ENCODE assay signal across 34 cellular contexts in the genomic region with DNA sequence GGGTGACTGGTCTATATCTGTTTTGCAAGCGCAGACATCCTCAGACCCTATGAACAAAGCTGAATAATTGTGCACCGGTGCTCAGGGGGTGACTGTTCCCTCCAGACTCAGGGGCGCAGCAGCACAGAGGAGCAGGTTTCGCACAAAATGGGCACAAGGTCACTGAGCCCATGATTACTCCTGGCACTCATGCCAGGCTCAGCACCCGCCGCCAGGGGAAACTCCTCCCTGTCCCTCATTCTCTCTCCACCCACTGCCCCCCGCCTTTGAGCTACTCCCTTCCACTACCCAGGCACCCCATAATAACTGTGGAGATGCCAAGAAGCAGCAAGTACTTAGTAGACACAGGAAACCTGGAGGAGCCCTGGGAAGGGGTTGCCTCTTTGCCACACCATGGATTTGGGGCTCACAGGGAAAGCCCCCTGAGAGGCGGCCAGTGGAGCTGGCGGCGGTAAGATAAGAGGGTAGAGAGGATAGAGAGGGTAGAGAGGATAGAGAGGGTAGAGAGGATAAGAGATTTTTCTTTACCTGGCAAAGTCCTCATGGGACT.
"Had no signal": no experiment of that assay in that cellular context is flagged by ENCODE, and none has a peak within 500 bp of the region (broad histone marks: within the 10 kb centered on the region; RNA-seq: fewer than 3 reads in every experiment).

No MANE protein-coding gene starts in this region.

- H3K9me3 ChIP-seq: ascending aorta, breast epithelium had no signal

- ATAC-seq: activated CD8-positive, alpha-beta T cell treated with anti-CD3 and anti-CD28 coated beads for 36 hours; activated naive CD4-positive, alpha-beta T cell treated with anti-CD3 and anti-CD28 coated beads, Interleukin-2, amount 50 U/mL, for 72 hours; activated T-cell treated with anti-CD3 and anti-CD28 coated beads, Interleukin-2, amount 50 U/mL, for 4 hours; activated T-cell treated with anti-CD3 and anti-CD28 coated beads, Interleukin-2, amount 50 U/mL, for 72 hours; activated T-helper 17 cell treated with anti-CD3 and anti-CD28 coated beads, Interleukin-2, amount 50 U/mL, for 72 hours had no signal

- H3K9me3 Mint-ChIP-seq: activated B cell treated with CpG ODN at 0.5 μM for 24 hours; activated CD4-positive, alpha-beta memory T cell treated with anti-CD3 and anti-CD28 coated beads for 36 hours; activated CD4-positive, alpha-beta T cell treated with anti-CD3 and anti-CD28 coated beads, Interleukin-2, amount 10 ng/mL, durations not matched to agents 24 days and 14 days; activated CD8-positive, alpha-beta T cell treated with anti-CD3 and anti-CD28 coated beads for 36 hours; activated naive CD4-positive, alpha-beta T cell treated with anti-CD3 and anti-CD28 coated beads for 36 hours; activated naive CD4-positive, alpha-beta T cell treated with anti-CD3 and anti-CD28 coated beads, Interleukin-2, amount 50 U/mL, for 72 hours; activated naive CD8-positive, alpha-beta T cell treated with anti-CD3 and anti-CD28 coated beads for 36 hours; activated T-cell treated with anti-CD3 and anti-CD28 coated beads, Interleukin-2, amount 50 U/mL, for 4 hours; activated T-cell treated with anti-CD3 and anti-CD28 coated beads, Interleukin-2, amount 50 U/mL, for 72 hours; activated T-helper 1 cell treated with anti-CD3 and anti-CD28 coated beads, Interleukin-12 subunit alpha, Interleukin-12 subunit beta, Interleukin-2, Interleukin-4 antibody, amounts not matched to agents 30 ng/mL and 10 ng/mL and 1 ng/mL, durations not matched to agents 14 hours and 24 hours and 36 hours; activated T-helper 17 cell treated with anti-CD3 and anti-CD28 coated beads, Interleukin-2, amount 50 U/mL, for 72 hours; T-helper 1 cell treated with Interleukin-12 subunit alpha and Interleukin-12 subunit beta and Interleukin-4 antibody, amounts not matched to agents 30 μg/mL and 1 μg/mL, for 36 hours; T-helper 2 cell treated with Interferon-gamma antibody and Interleukin-4, amounts not matched to agents 5 μg/mL and 100 μg/mL, for 36 hours had no signal

- H3K27me3 ChIP-seq: ascending aorta, brain microvascular endothelial cell, breast epithelium had no signal

- H3K4me1 Mint-ChIP-seq: activated B cell treated with CpG ODN at 0.5 μM for 24 hours; activated CD4-positive, alpha-beta T cell treated with anti-CD3 and anti-CD28 coated beads, Interleukin-2, amount 10 ng/mL, durations not matched to agents 24 days and 14 days; activated naive CD8-positive, alpha-beta T cell treated with anti-CD3 and anti-CD28 coated beads for 36 hours; activated T-helper 17 cell treated with anti-CD3 and anti-CD28 coated beads, Interleukin-2, amount 50 U/mL, for 72 hours had no signal

- H3K27ac ChIP-seq: ascending aorta, brain microvascular endothelial cell, breast epithelium, VCaP had no signal

- H3K4me1 ChIP-seq: ascending aorta, breast epithelium had no signal

- H3K27ac Mint-ChIP-seq: activated B cell treated with CpG ODN at 0.5 μM for 24 hours; activated CD4-positive, alpha-beta memory T cell treated with anti-CD3 and anti-CD28 coated beads for 36 hours; activated CD4-positive, alpha-beta T cell treated with anti-CD3 and anti-CD28 coated beads, Interleukin-2, amount 10 ng/mL, durations not matched to agents 24 days and 14 days; activated CD8-positive, alpha-beta T cell treated with anti-CD3 and anti-CD28 coated beads for 36 hours; activated naive CD4-positive, alpha-beta T cell treated with anti-CD3 and anti-CD28 coated beads for 36 hours; activated naive CD4-positive, alpha-beta T cell treated with anti-CD3 and anti-CD28 coated beads, Interleukin-2, amount 50 U/mL, for 72 hours; activated naive CD8-positive, alpha-beta T cell treated with anti-CD3 and anti-CD28 coated beads for 36 hours; activated T-cell treated with anti-CD3 and anti-CD28 coated beads, Interleukin-2, amount 50 U/mL, for 72 hours; activated T-helper 1 cell treated with anti-CD3 and anti-CD28 coated beads, Interleukin-12 subunit alpha, Interleukin-12 subunit beta, Interleukin-2, Interleukin-4 antibody, amounts not matched to agents 30 ng/mL and 10 ng/mL and 1 ng/mL, durations not matched to agents 14 hours and 24 hours and 36 hours; activated T-helper 17 cell treated with anti-CD3 and anti-CD28 coated beads, Interleukin-2, amount 50 U/mL, for 72 hours; T-helper 1 cell treated with Interleukin-12 subunit alpha and Interleukin-12 subunit beta and Interleukin-4 antibody, amounts not matched to agents 30 μg/mL and 1 μg/mL, for 36 hours; T-helper 2 cell treated with Interferon-gamma antibody and Interleukin-4, amounts not matched to agents 5 μg/mL and 100 μg/mL, for 36 hours had no signal

- H3K36me3 Mint-ChIP-seq: activated CD4-positive, alpha-beta memory T cell treated with anti-CD3 and anti-CD28 coated beads for 36 hours; activated naive CD4-positive, alpha-beta T cell treated with anti-CD3 and anti-CD28 coated beads, Interleukin-2, amount 50 U/mL, for 72 hours; activated naive CD8-positive, alpha-beta T cell treated with anti-CD3 and anti-CD28 coated beads for 36 hours had no signal

- DNase-seq: activated B cell treated with CpG ODN at 0.5 μM for 24 hours; activated CD4-positive, alpha-beta memory T cell treated with anti-CD3 and anti-CD28 coated beads for 36 hours; activated CD4-positive, alpha-beta T cell treated with anti-CD3 and anti-CD28 coated beads for 4 hours; activated CD4-positive, alpha-beta T cell treated with anti-CD3 and anti-CD28 coated beads, Interleukin-2, amount 10 ng/mL, durations not matched to agents 24 days and 14 days; activated CD4-positive, alpha-beta T cell treated with anti-CD3 and anti-CD28 coated beads, Interleukin-2, amount 50 U/mL, for 1 hour; activated CD4-positive, alpha-beta T cell treated with anti-CD3 and anti-CD28 coated beads, Interleukin-2, amount 50 U/mL, for 4 hours; activated CD4-positive, CD25-positive, alpha-beta regulatory T cell treated with anti-CD3 and anti-CD28 coated beads, Interleukin-2, amount 50 U/mL, for 72 hours; activated CD8-positive, alpha-beta memory T cell treated with anti-CD3 and anti-CD28 coated beads, Interleukin-2, amount 50 U/mL, for 4 hours; activated CD8-positive, alpha-beta T cell treated with anti-CD3 and anti-CD28 coated beads for 36 hours; activated effector memory CD4-positive, alpha-beta T cell treated with anti-CD3 and anti-CD28 coated beads, Interleukin-2, amount 50 U/mL, for 16 hours; activated gamma-delta T cell treated with Interleukin-2 at 50 U/mL for 16 hours; activated naive CD4-positive, alpha-beta T cell; activated naive CD4-positive, alpha-beta T cell treated with anti-CD3 and anti-CD28 coated beads for 36 hours; activated naive CD4-positive, alpha-beta T cell treated with anti-CD3 and anti-CD28 coated beads, Interleukin-2, amount 50 U/mL, for 16 hours; activated naive CD8-positive, alpha-beta T cell treated with anti-CD3 and anti-CD28 coated beads for 36 hours; activated T-cell treated with anti-CD3 and anti-CD28 coated beads for 4 hours; activated T-cell treated with anti-CD3 and anti-CD28 coated beads, Interleukin-2, amount 50 U/mL, for 1 hour; activated T-cell treated with anti-CD3 and anti-CD28 coated beads, Interleukin-2, amount 50 U/mL, for 4 hours; activated T-cell treated with anti-CD3 and anti-CD28 coated beads, Interleukin-2, amount 50 U/mL, for 72 hours; amygdala; anterior cingulate cortex; brain microvascular endothelial cell; central memory CD4-positive, alpha-beta T cell; T-helper 1 cell; T-helper 2 cell; T-helper 9 cell had no signal

- H3K4me3 Mint-ChIP-seq: activated B cell treated with CpG ODN at 0.5 μM for 24 hours; activated CD4-positive, alpha-beta memory T cell treated with anti-CD3 and anti-CD28 coated beads for 36 hours; activated CD4-positive, alpha-beta T cell treated with anti-CD3 and anti-CD28 coated beads, Interleukin-2, amount 10 ng/mL, durations not matched to agents 24 days and 14 days; activated CD8-positive, alpha-beta T cell treated with anti-CD3 and anti-CD28 coated beads for 36 hours; activated naive CD4-positive, alpha-beta T cell treated with anti-CD3 and anti-CD28 coated beads for 36 hours; activated naive CD8-positive, alpha-beta T cell treated with anti-CD3 and anti-CD28 coated beads for 36 hours; activated T-cell treated with anti-CD3 and anti-CD28 coated beads, Interleukin-2, amount 50 U/mL, for 4 hours; activated T-cell treated with anti-CD3 and anti-CD28 coated beads, Interleukin-2, amount 50 U/mL, for 72 hours; activated T-helper 1 cell treated with anti-CD3 and anti-CD28 coated beads, Interleukin-12 subunit alpha, Interleukin-12 subunit beta, Interleukin-2, Interleukin-4 antibody, amounts not matched to agents 30 ng/mL and 10 ng/mL and 1 ng/mL, durations not matched to agents 14 hours and 24 hours and 36 hours; activated T-helper 17 cell treated with anti-CD3 and anti-CD28 coated beads, Interleukin-2, amount 50 U/mL, for 72 hours; T-helper 1 cell treated with Interleukin-12 subunit alpha and Interleukin-12 subunit beta and Interleukin-4 antibody, amounts not matched to agents 30 μg/mL and 1 μg/mL, for 36 hours; T-helper 2 cell treated with Interferon-gamma antibody and Interleukin-4, amounts not matched to agents 5 μg/mL and 100 μg/mL, for 36 hours had no signal

- H3K36me3 ChIP-seq: ascending aorta, brain microvascular endothelial cell, breast epithelium had no signal

- H3K4me3 ChIP-seq: ascending aorta, breast epithelium had no signal
